Comparison of ENCODE assay signal across 12 cellular contexts in genomic region chr3:197371521-197372075, GRCh38.
DNase-seq lines count a peak whose midpoint lies in the region; ATAC-seq lines count a peak whose summit lies in the region.
"Had no signal": no experiment of that assay in that cellular context is flagged by ENCODE, and none has a peak within 500 bp of the region (broad histone marks: within the 10 kb centered on the region; RNA-seq: fewer than 3 reads in every experiment).

No MANE protein-coding gene starts in this region.

- H3K27ac ChIP-seq in SJSA1, result peak overlapping the region; percentile 71
- H3K27ac ChIP-seq: heart right ventricle had no signal

- DNase-seq in DMS153 (lab: John Stamatoyannopoulos, UW), result peak; percentile 86
- DNase-seq in NCI-H187 treated with DMSO at 0.1 percent for 48 hours (lab: John Stamatoyannopoulos, UW), result peak; percentile 97
- no peak for DNase-seq in SJSA1 (ENCODE audit: low read depth in 1 of 2, low spot score in 2 of 2)
- peak; percentile 44 for DNase-seq in myocyte (ENCODE audit: low read depth)
- DNase-seq in hypothalamus (lab: John Stamatoyannopoulos, UW), result no peak
- no peak for DNase-seq in activated CD8-positive, alpha-beta memory T cell treated with anti-CD3 and anti-CD28 coated beads, Interleukin-2, amount 50 U/mL, for 4 hours
- no peak for DNase-seq in stimulated activated naive B cell treated with anti-CD40 and anti-IgM and Interleukin-4, amounts not matched to agents 10 μg/mL and 1 μg/mL and 100 μg/mL, for 72 hours
- no peak for DNase-seq in NK-92 (lab: John Stamatoyannopoulos, UW; ENCODE audit: unreplicated experiment)
- DNase-seq: activated CD4-positive, CD25-positive, alpha-beta regulatory T cell; activated gamma-delta T cell treated with Interleukin-2 at 50 U/mL for 16 hours; heart right ventricle; naive thymus-derived CD4-positive, alpha-beta T cell had no signal

- no peaks in the 10 kb centered on the region for H3K36me3 Mint-ChIP-seq in stimulated activated naive B cell treated with anti-CD40 and anti-IgM and Interleukin-4, amounts not matched to agents 10 μg/mL and 1 μg/mL and 100 μg/mL, for 72 hours
- H3K36me3 Mint-ChIP-seq: naive thymus-derived CD4-positive, alpha-beta T cell had no signal

- H3K27me3 ChIP-seq in SJSA1 (replicated peaks), result no peaks in the 10 kb centered on the region
- H3K27me3 ChIP-seq: heart right ventricle had no signal

- H3K9me3 ChIP-seq in SJSA1 (replicated peaks), result no peaks in the 10 kb centered on the region
- H3K9me3 ChIP-seq: heart right ventricle had no signal

- H3K4me3 ChIP-seq in SJSA1, result no peak overlapping the region
- H3K4me3 ChIP-seq: heart right ventricle had no signal

- H3K4me3 Mint-ChIP-seq in stimulated activated naive B cell treated with anti-CD40 and anti-IgM and Interleukin-4, amounts not matched to agents 10 μg/mL and 1 μg/mL and 100 μg/mL, for 72 hours, result no peak overlapping the region
- H3K4me3 Mint-ChIP-seq: naive thymus-derived CD4-positive, alpha-beta T cell had no signal

- H3K36me3 ChIP-seq in SJSA1, result no peaks in the 10 kb centered on the region
- H3K36me3 ChIP-seq: heart right ventricle had no signal

- ATAC-seq in stimulated activated naive B cell treated with anti-CD40 and anti-IgM and Interleukin-4, amounts not matched to agents 10 μg/mL and 1 μg/mL and 100 μg/mL, for 72 hours (replicated peaks), result no peak
- ATAC-seq: naive thymus-derived CD4-positive, alpha-beta T cell had no signal

- H3K27me3 Mint-ChIP-seq in stimulated activated naive B cell treated with anti-CD40 and anti-IgM and Interleukin-4, amounts not matched to agents 10 μg/mL and 1 μg/mL and 100 μg/mL, for 72 hours, result peaks cover 3 to 23% of the 10 kb centered on the region in 2 donors

- H3K4me1 Mint-ChIP-seq in stimulated activated naive B cell treated with anti-CD40 and anti-IgM and Interleukin-4, amounts not matched to agents 10 μg/mL and 1 μg/mL and 100 μg/mL, for 72 hours, result peaks cover 0 to 2% of the 10 kb centered on the region in 2 donors
- H3K4me1 Mint-ChIP-seq: naive thymus-derived CD4-positive, alpha-beta T cell had no signal

- no peak overlapping the region for H3K27ac Mint-ChIP-seq in stimulated activated naive B cell treated with anti-CD40 and anti-IgM and Interleukin-4, amounts not matched to agents 10 μg/mL and 1 μg/mL and 100 μg/mL, for 72 hours
- H3K27ac Mint-ChIP-seq: naive thymus-derived CD4-positive, alpha-beta T cell had no signal

- peaks cover 61% of the 10 kb centered on the region for H3K4me1 ChIP-seq in SJSA1 (replicated peaks)

- H3K9me3 Mint-ChIP-seq in stimulated activated naive B cell treated with anti-CD40 and anti-IgM and Interleukin-4, amounts not matched to agents 10 μg/mL and 1 μg/mL and 100 μg/mL, for 72 hours, result no peaks in the 10 kb centered on the region
- H3K9me3 Mint-ChIP-seq: naive thymus-derived CD4-positive, alpha-beta T cell had no signal

Comparison
In these comparisons a context has a peak if more than half of its experiments do, and no peak if none do; other contexts are left out.
1. DNase-seq: peak in DMS153 (single experiment), NCI-H187 treated with DMSO at 0.1 percent for 48 hours (single experiment) and myocyte (single experiment); none in SJSA1 (0 of 2), hypothalamus (0 of 51), activated CD8-positive, alpha-beta memory T cell treated with anti-CD3 and anti-CD28 coated beads, Interleukin-2, amount 50 U/mL, for 4 hours (single experiment), stimulated activated naive B cell treated with anti-CD40 and anti-IgM and Interleukin-4, amounts not matched to agents 10 μg/mL and 1 μg/mL and 100 μg/mL, for 72 hours (single experiment) and NK-92 (single experiment).